ENCODE assay signal across 24 cellular contexts in the genomic region with DNA sequence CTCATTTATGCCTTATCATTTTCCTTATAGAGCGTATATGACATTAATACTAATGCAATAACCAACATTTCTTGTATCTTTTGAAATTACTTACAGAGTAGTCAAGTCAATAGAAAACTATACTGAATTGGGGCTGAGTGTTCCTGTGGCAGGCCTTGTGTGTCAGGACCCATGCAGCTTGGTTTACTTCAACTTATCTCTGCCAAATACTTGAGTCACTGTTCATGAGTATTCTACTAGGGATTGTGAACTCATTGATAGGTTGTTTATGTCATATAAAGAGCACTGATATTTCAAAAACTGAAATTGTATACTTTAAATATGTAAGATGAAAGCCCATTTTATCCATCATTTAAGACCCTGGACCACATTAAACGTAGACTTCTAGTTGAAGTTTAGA.
"Had no signal": no experiment of that assay in that cellular context is flagged by ENCODE, and none has a peak within 500 bp of the region (broad histone marks: within the 10 kb centered on the region; RNA-seq: fewer than 3 reads in every experiment).

No MANE protein-coding gene starts in this region.

- H3K9me3 Mint-ChIP-seq: activated T-helper 1 cell treated with anti-CD3 and anti-CD28 coated beads, Interleukin-12 subunit alpha, Interleukin-12 subunit beta, Interleukin-2, Interleukin-4 antibody, amounts not matched to agents 30 ng/mL and 10 ng/mL and 1 ng/mL, durations not matched to agents 14 hours and 24 hours and 36 hours; nephron progenitor cell; stimulated activated naive CD8-positive, alpha-beta T cell treated with anti-CD3 and anti-CD28 coated beads, Interleukin-15, Interleukin-2, amounts not matched to agents 100 ng/mL and 50 ng/mL, for 24 hours; T-helper 1 cell treated with Interleukin-12 subunit alpha and Interleukin-12 subunit beta and Interleukin-4 antibody, amounts not matched to agents 30 μg/mL and 1 μg/mL, for 36 hours had no signal

- H3K27ac ChIP-seq: cardiac muscle cell, esophagus squamous epithelium, heart right ventricle, left ventricle myocardium inferior, skin epidermis, suprapubic skin, transverse colon, uterus, VCaP had no signal

- H3K36me3 Mint-ChIP-seq: activated naive CD8-positive, alpha-beta T cell had no signal

- H3K27me3 Mint-ChIP-seq: activated naive CD8-positive, alpha-beta T cell; progenitor cell of endocrine pancreas; stimulated activated naive CD8-positive, alpha-beta T cell treated with anti-CD3 and anti-CD28 coated beads, Interleukin-15, Interleukin-2, amounts not matched to agents 100 ng/mL and 50 ng/mL, for 24 hours had no signal

- H3K4me1 ChIP-seq: esophagus squamous epithelium, heart right ventricle, left ventricle myocardium inferior, suprapubic skin, transverse colon, uterus had no signal

- H3K9me3 ChIP-seq: esophagus squamous epithelium, heart right ventricle, left ventricle myocardium inferior, suprapubic skin, transverse colon, uterus had no signal

- ATAC-seq: heart right ventricle had no signal

- H3K4me3 ChIP-seq: cardiac muscle cell, esophagus squamous epithelium, heart right ventricle, left ventricle myocardium inferior, skin epidermis, suprapubic skin, transverse colon, uterus had no signal

- H3K27ac Mint-ChIP-seq: activated naive CD8-positive, alpha-beta T cell; activated T-helper 1 cell treated with anti-CD3 and anti-CD28 coated beads, Interleukin-12 subunit alpha, Interleukin-12 subunit beta, Interleukin-2, Interleukin-4 antibody, amounts not matched to agents 30 ng/mL and 10 ng/mL and 1 ng/mL, durations not matched to agents 14 hours and 24 hours and 36 hours; nephron progenitor cell; progenitor cell of endocrine pancreas; stimulated activated naive CD8-positive, alpha-beta T cell treated with anti-CD3 and anti-CD28 coated beads, Interleukin-15, Interleukin-2, amounts not matched to agents 100 ng/mL and 50 ng/mL, for 24 hours; T-helper 1 cell treated with Interleukin-12 subunit alpha and Interleukin-12 subunit beta and Interleukin-4 antibody, amounts not matched to agents 30 μg/mL and 1 μg/mL, for 36 hours had no signal

- H3K36me3 ChIP-seq: cardiac muscle cell, esophagus squamous epithelium, heart right ventricle, left ventricle myocardium inferior, suprapubic skin, transverse colon, uterus had no signal

- H3K27me3 ChIP-seq: cardiac muscle cell, esophagus squamous epithelium, heart right ventricle, suprapubic skin, transverse colon, uterus had no signal

- DNase-seq: activated CD4-positive, alpha-beta T cell treated with anti-CD3 and anti-CD28 coated beads, Interleukin-2, amount 50 U/mL, for 4 hours; activated gamma-delta T cell treated with Interleukin-2 at 50 U/mL for 16 hours; dermis blood vessel endothelial cell; effector memory CD4-positive, alpha-beta T cell; esophagus squamous epithelium; heart right ventricle; kidney glomerular epithelial cell; left ventricle myocardium inferior; mammary epithelial cell; midbrain; nephron progenitor cell; stimulated activated CD4-positive, alpha-beta T cell treated with anti-CD3 and anti-CD28 coated beads, Interleukin-2, amount 100 ng/mL, for 48 hours; transverse colon; uterus had no signal

- H3K4me3 Mint-ChIP-seq: activated naive CD8-positive, alpha-beta T cell; activated T-helper 1 cell treated with anti-CD3 and anti-CD28 coated beads, Interleukin-12 subunit alpha, Interleukin-12 subunit beta, Interleukin-2, Interleukin-4 antibody, amounts not matched to agents 30 ng/mL and 10 ng/mL and 1 ng/mL, durations not matched to agents 14 hours and 24 hours and 36 hours; nephron progenitor cell; stimulated activated naive CD8-positive, alpha-beta T cell treated with anti-CD3 and anti-CD28 coated beads, Interleukin-15, Interleukin-2, amounts not matched to agents 100 ng/mL and 50 ng/mL, for 24 hours; T-helper 1 cell treated with Interleukin-12 subunit alpha and Interleukin-12 subunit beta and Interleukin-4 antibody, amounts not matched to agents 30 μg/mL and 1 μg/mL, for 36 hours had no signal

- FAIRE-seq: endothelial cell of umbilical vein had no signal

- H3K4me1 Mint-ChIP-seq: nephron progenitor cell had no signal
